Comparison of ENCODE assay signal across 8 cellular contexts in genomic region chr2:231104115-231104713, GRCh38. TPM values are rescaled to one million over a fixed set of nuclear protein-coding genes. Genes with fewer than 3 reads are reported as not detected.
DNase-seq lines count a peak whose midpoint lies in the region; ATAC-seq, FAIRE-seq and TF ChIP-seq lines count a peak whose summit lies in the region.

No MANE protein-coding gene starts in this region.

- intact Hi-C loops in left lung (cut with DNase I): loop anchor here in 1 of 2 donors (10.0 kb wide), 1 partner anchor 311 kb away; no protein-coding TSS in a partner anchor

- H3K27ac ChIP-seq in VCaP: no peak overlapping the region
- no peak overlapping the region for H3K27ac ChIP-seq in left lung

- peaks cover 0 to 8% of the 10 kb centered on the region in 2 donors for H3K4me1 ChIP-seq in left lung

- FAIRE-seq in G401.6 (lab: Jason Lieb, UNC): peak; percentile 99
- peak; percentile 78 for FAIRE-seq in H54 (lab: Jason Lieb, UNC)

- H3K4me3 ChIP-seq in left lung: no peak overlapping the region

- no peaks in the 10 kb centered on the region for H3K27me3 ChIP-seq in left lung

- peak; percentile 96 for ATAC-seq in left lung

- TF ChIP-seq POLR2A in H54 (IDR thresholded peaks at IDR 0.05; ENCODE audit: low read depth, low read length): no peak

- peaks cover 0 to 40% of the 10 kb centered on the region in 2 donors for H3K36me3 ChIP-seq in left lung

- DNase-seq in H54 (ENCODE audit: insufficient read length, low spot score) (peak; percentile 14), NAMALWA (ENCODE audit: low spot score) (peak; percentile 85), cerebellum (ENCODE audit: low spot score) (peak; percentile 37), left lung (peak in 1 of 2 donors; percentile 41), NCI-H1930 (lab: John Stamatoyannopoulos, UW) (no peak)
- peak; percentile 8 to 43 (median 19) for DNase-seq in stimulated activated CD4-positive, alpha-beta T cell treated with anti-CD3 and anti-CD28 coated beads, TNF-alpha, amount 100 ng/mL, for 24 hours (ENCODE audit: low read depth in 3 of 3)

- peaks cover 0 to 16% of the 10 kb centered on the region in 2 donors for H3K9me3 ChIP-seq in left lung

- TF ChIP-seq CTCF in VCaP (conservative IDR thresholded peaks at IDR 0.05) (peak; percentile 93), left lung (IDR thresholded peaks at IDR 0.05) (peak; percentile 57 to 65)

RNA-seq across cellular contexts. Expression of gene HTR2B, which starts 20.6 kb away (rescaled TPM):
- total RNA-seq in cerebellum (0.27 TPM), left lung (1 to 10 TPM in 1 of 2 donors, under 1 TPM in 1; 0.94 to 1.1 TPM)

RNA-seq across cellular contexts. Expression of gene PSMD1, which starts 47.5 kb away (rescaled TPM):
- 80.6 TPM for total RNA-seq in cerebellum
- 100 to 1,000 TPM in 1 of 2 donors, 10 to 100 TPM in 1; 71.6 to 118 TPM for total RNA-seq in left lung

Comparison
In these comparisons a context has a peak if more than half of its experiments do, and no peak if none do; other contexts are left out.
1. DNase-seq: peak in H54 (single experiment), NAMALWA (single experiment), cerebellum (single experiment) and stimulated activated CD4-positive, alpha-beta T cell treated with anti-CD3 and anti-CD28 coated beads, TNF-alpha, amount 100 ng/mL, for 24 hours (3 of 3); none in NCI-H1930 (0 of 2).